ENCODE assay signal across 34 cellular contexts in the genomic region with DNA sequence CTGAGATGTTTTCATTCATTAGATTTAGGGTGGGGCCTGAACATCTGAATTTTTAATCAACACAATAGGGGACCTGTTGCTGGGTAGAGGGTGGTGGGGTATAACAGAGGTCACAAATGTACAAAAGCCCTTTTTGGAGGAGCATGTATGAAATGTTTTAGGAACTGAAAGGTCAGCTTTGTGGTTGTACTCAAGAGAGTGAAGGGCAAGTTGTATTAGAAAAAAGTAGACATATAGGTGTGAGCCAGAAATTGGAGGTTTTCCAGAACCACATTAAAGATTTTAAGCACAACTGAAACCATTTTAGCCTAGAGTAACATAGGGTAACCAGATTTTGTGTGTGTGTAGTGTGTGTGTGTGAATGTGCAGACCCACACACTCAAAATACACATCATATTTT.
"Had no signal": no experiment of that assay in that cellular context is flagged by ENCODE, and none has a peak within 500 bp of the region (broad histone marks: within the 10 kb centered on the region; RNA-seq: fewer than 3 reads in every experiment).

No MANE protein-coding gene starts in this region.

- H3K36me3 ChIP-seq: adrenal gland, ascending aorta, brain microvascular endothelial cell, breast epithelium, cardiac muscle cell had no signal

- H3K4me3 ChIP-seq: adrenal gland, ascending aorta, body of pancreas, breast epithelium, cardiac muscle cell had no signal

- H3K9me3 ChIP-seq: adrenal gland, ascending aorta, body of pancreas, breast epithelium had no signal

- DNase-seq: activated effector memory CD4-positive, alpha-beta T cell treated with anti-CD3 and anti-CD28 coated beads, Interleukin-2, amount 50 U/mL, for 16 hours; activated effector memory CD4-positive, alpha-beta T cell treated with Interleukin-2 at 50 U/mL for 16 hours; activated gamma-delta T cell; activated gamma-delta T cell treated with Interleukin-2 at 50 U/mL for 16 hours; activated naive CD4-positive, alpha-beta T cell; activated naive CD4-positive, alpha-beta T cell treated with anti-CD3 and anti-CD28 coated beads for 36 hours; activated naive CD4-positive, alpha-beta T cell treated with anti-CD3 and anti-CD28 coated beads, Interleukin-2, amount 10 ng/mL, durations not matched to agents 7 days and 5 days; activated naive CD4-positive, alpha-beta T cell treated with anti-CD3 and anti-CD28 coated beads, Interleukin-2, amount 50 U/mL, for 16 hours; activated naive CD4-positive, alpha-beta T cell treated with Interleukin-2 at 50 U/mL for 16 hours; activated naive CD8-positive, alpha-beta T cell treated with anti-CD3 and anti-CD28 coated beads for 36 hours; activated naive CD8-positive, alpha-beta T cell treated with anti-CD3 and anti-CD28 coated beads, Interleukin-2, amount 10 ng/mL, durations not matched to agents 7 days and 5 days; activated naive CD8-positive, alpha-beta T cell treated with anti-CD3 and anti-CD28 coated beads, Interleukin-2, amount 50 U/mL, for 24 hours; activated T-cell treated with anti-CD3 and anti-CD28 coated beads, Interleukin-2, amount 50 U/mL, for 1 hour; activated T-cell treated with anti-CD3 and anti-CD28 coated beads, Interleukin-2, amount 50 U/mL, for 24 hours; activated T-cell treated with anti-CD3 and anti-CD28 coated beads, Interleukin-2, amount 50 U/mL, for 4 hours; activated T-cell treated with anti-CD3 and anti-CD28 coated beads, Interleukin-2, amount 50 U/mL, for 48 hours; activated T-cell treated with anti-CD3 and anti-CD28 coated beads, Interleukin-2, amount 50 U/mL, for 72 hours; adrenal gland; amniotic stem cell; amygdala; anterior cingulate cortex; aorta; body of pancreas; brain microvascular endothelial cell; caudate nucleus; central memory CD4-positive, alpha-beta T cell; cerebellar nuclear complex had no signal

- ATAC-seq: activated naive CD4-positive, alpha-beta T cell treated with anti-CD3 and anti-CD28 coated beads, Interleukin-2, amount 50 U/mL, for 72 hours; activated naive CD8-positive, alpha-beta T cell treated with anti-CD3 and anti-CD28 coated beads, Interleukin-2, amount 50 U/mL, for 24 hours; activated T-cell treated with anti-CD3 and anti-CD28 coated beads, Interleukin-2, amount 50 U/mL, for 4 hours; activated T-cell treated with anti-CD3 and anti-CD28 coated beads, Interleukin-2, amount 50 U/mL, for 72 hours; activated T-helper 17 cell treated with anti-CD3 and anti-CD28 coated beads, Interleukin-2, amount 50 U/mL, for 72 hours; body of pancreas had no signal

- H3K4me1 ChIP-seq: breast epithelium had no signal

- H3K27ac ChIP-seq: adrenal gland, ascending aorta, body of pancreas, brain microvascular endothelial cell, breast epithelium, cardiac muscle cell had no signal

- FAIRE-seq: astrocyte, bronchial epithelial cell had no signal

- H3K27me3 ChIP-seq: adrenal gland, ascending aorta, body of pancreas, brain microvascular endothelial cell, breast epithelium, cardiac muscle cell had no signal
